Comparison of ENCODE assay signal across 8 cellular contexts in the genomic region with DNA sequence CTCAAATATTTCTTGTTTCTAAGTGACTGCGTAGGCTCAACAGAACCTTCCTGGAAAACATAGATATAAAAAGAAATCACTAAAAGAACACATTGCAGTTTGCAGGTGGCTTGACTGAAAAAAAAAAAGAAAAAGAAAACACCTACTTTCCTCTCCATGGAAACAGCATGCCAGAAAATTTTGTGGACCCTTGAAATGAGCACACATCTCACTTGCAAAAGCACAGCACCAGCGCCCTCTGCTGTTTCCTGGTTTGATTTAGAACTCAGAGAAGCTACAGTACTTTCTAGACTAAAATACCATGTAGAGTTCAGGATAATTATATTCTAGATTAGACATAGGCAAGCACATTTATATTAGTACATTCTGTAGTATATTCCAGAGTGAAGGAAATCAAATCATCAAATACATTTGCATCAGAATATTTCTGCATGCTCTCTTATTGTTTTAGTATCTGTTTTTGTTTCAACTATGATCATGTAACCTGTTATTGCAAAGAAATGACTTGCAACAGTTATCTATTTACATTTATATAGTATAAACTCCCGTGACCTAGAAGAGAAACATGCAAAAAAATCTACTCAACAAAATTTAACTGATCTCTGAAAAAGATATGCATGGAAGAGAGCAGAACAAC. TPM values are rescaled to one million over a fixed set of nuclear protein-coding genes. Genes with fewer than 3 reads are reported as not detected.
DNase-seq lines count a peak whose midpoint lies in the region; ATAC-seq and TF ChIP-seq lines count a peak whose summit lies in the region.

No MANE protein-coding gene starts in this region.

- H3K4me3 ChIP-seq in fibroblast of villous mesenchyme (ENCODE audit: low read depth, low read length), result no peak overlapping the region
- H3K4me3 ChIP-seq in suprapubic skin, result no peak overlapping the region

- H3K27me3 ChIP-seq in suprapubic skin, result no peaks in the 10 kb centered on the region

- H3K27ac Mint-ChIP-seq in activated T-cell treated with anti-CD3 and anti-CD28 coated beads, Interleukin-2, amount 50 U/mL, for 72 hours, result no peak overlapping the region

- H3K4me1 ChIP-seq in suprapubic skin, result no peaks in the 10 kb centered on the region

- H3K27me3 Mint-ChIP-seq in activated T-cell treated with anti-CD3 and anti-CD28 coated beads, Interleukin-2, amount 50 U/mL, for 72 hours (ENCODE audit: low read depth), result no peaks in the 10 kb centered on the region

- H3K36me3 Mint-ChIP-seq in activated T-cell treated with anti-CD3 and anti-CD28 coated beads, Interleukin-2, amount 50 U/mL, for 72 hours (ENCODE audit: insufficient read depth in 2 of 2), result no peaks in the 10 kb centered on the region

- H3K4me1 Mint-ChIP-seq in activated T-cell treated with anti-CD3 and anti-CD28 coated beads, Interleukin-2, amount 50 U/mL, for 72 hours (ENCODE audit: low read depth), result no peaks in the 10 kb centered on the region

- no peak overlapping the region for H3K27ac ChIP-seq in suprapubic skin

- TF ChIP-seq POLR2A in suprapubic skin (IDR thresholded peaks at IDR 0.05), result no peak

- peak; percentile 45 to 52 for ATAC-seq in activated T-cell treated with anti-CD3 and anti-CD28 coated beads, Interleukin-2, amount 50 U/mL, for 72 hours (replicated peaks in 1 of 2)
- no peak for ATAC-seq in HG03457 (IDR thresholded peaks at IDR 0.05; ENCODE audit: unreplicated experiment)

- TF ChIP-seq EP300 in suprapubic skin (IDR thresholded peaks at IDR 0.05), result no peak

- H3K9me3 ChIP-seq in suprapubic skin, result no peaks in the 10 kb centered on the region

- H3K36me3 ChIP-seq in suprapubic skin, result no peaks in the 10 kb centered on the region

- peak; percentile 53 for DNase-seq in COLO829 (ENCODE audit: low spot score)
- DNase-seq in KG1 (lab: John Stamatoyannopoulos, UW), result peak; percentile 70
- DNase-seq in RKO (ENCODE audit: low spot score), result peak; percentile 80
- DNase-seq in activated T-cell treated with anti-CD3 and anti-CD28 coated beads, Interleukin-2, amount 50 U/mL, for 72 hours, result peak; percentile 74 to 81
- DNase-seq in fibroblast of villous mesenchyme (ENCODE audit: low read depth), result peak; percentile 89
- peak; percentile 46 for DNase-seq in non-pigmented ciliary epithelial cell (ENCODE audit: low read depth)
- peak in 1 of 2 donors; percentile 85 for DNase-seq in suprapubic skin (ENCODE audit: low spot score in 2 of 2)

- no peak overlapping the region for H3K4me3 Mint-ChIP-seq in activated T-cell treated with anti-CD3 and anti-CD28 coated beads, Interleukin-2, amount 50 U/mL, for 72 hours

- TF ChIP-seq CTCF in fibroblast of villous mesenchyme (IDR thresholded peaks at IDR 0.05; ENCODE audit: insufficient read depth, low read depth, low read length) (peak; percentile 80), suprapubic skin (IDR thresholded peaks at IDR 0.05) (peak; percentile 14 to 61)

- no peaks in the 10 kb centered on the region for H3K9me3 Mint-ChIP-seq in activated T-cell treated with anti-CD3 and anti-CD28 coated beads, Interleukin-2, amount 50 U/mL, for 72 hours

- 38% methylated on average over 3 of the region's 3 CpGs for WGBS in suprapubic skin

RNA-seq across cellular contexts. Expression of gene XPO4, which starts 22.3 kb away (rescaled TPM):
- 10 to 100 TPM; 20.8 to 26.8 TPM for total RNA-seq in activated T-cell treated with anti-CD3 and anti-CD28 coated beads, Interleukin-2, amount 50 U/mL, for 72 hours
- total RNA-seq in fibroblast of villous mesenchyme (20.3 and 29.8 TPM in 2 replicates), suprapubic skin (10 to 100 TPM; 15.0 to 23.2 (median 17.6) TPM)
